ENCODE assay signal across 15 cellular contexts in genomic region chr16:58442547-58442946, GRCh38.
"Had no signal": no experiment of that assay in that cellular context is flagged by ENCODE, and none has a peak within 500 bp of the region (broad histone marks: within the 10 kb centered on the region; RNA-seq: fewer than 3 reads in every experiment).

No MANE protein-coding gene starts in this region.

- H3K4me1 ChIP-seq: colonic mucosa, foreskin keratinocyte, lower lobe of right lung, tibial nerve had no signal

- H3K36me3 ChIP-seq: cardiac muscle cell, colonic mucosa, lower lobe of right lung, tibial nerve had no signal

- H3K4me3 ChIP-seq: cardiac muscle cell, colonic mucosa, lower lobe of right lung, tibial nerve had no signal

- DNase-seq: activated CD4-positive, alpha-beta T cell treated with anti-CD3 and anti-CD28 coated beads, Interleukin-2, amount 10 ng/mL, durations not matched to agents 7 days and 5 days; activated CD4-positive, CD25-positive, alpha-beta regulatory T cell; activated CD8-positive, alpha-beta memory T cell treated with anti-CD3 and anti-CD28 coated beads for 24 hours; activated naive CD4-positive, alpha-beta T cell treated with anti-CD3 and anti-CD28 coated beads for 36 hours; activated T-cell treated with anti-CD3 and anti-CD28 coated beads for 4 hours; colonic mucosa; foreskin keratinocyte; lower lobe of right lung; posterior cingulate gyrus; stimulated activated CD4-positive, alpha-beta T cell treated with anti-CD3 and anti-CD28 coated beads, Interleukin-2, amount 100 ng/mL, for 24 hours; stimulated activated naive B cell treated with anti-CD40 and anti-IgM and Interleukin-4, amounts not matched to agents 10 μg/mL and 1 μg/mL and 100 μg/mL, for 72 hours; T-helper 17 cell had no signal

- ATAC-seq: activated T-helper 17 cell treated with anti-CD3 and anti-CD28 coated beads, Interleukin-2, amount 50 U/mL, for 72 hours; foreskin keratinocyte; lower lobe of right lung; stimulated activated naive B cell treated with anti-CD40 and anti-IgM and Interleukin-4, amounts not matched to agents 10 μg/mL and 1 μg/mL and 100 μg/mL, for 72 hours; T-helper 17 cell had no signal

- H3K27me3 ChIP-seq: cardiac muscle cell, colonic mucosa, tibial nerve had no signal

- H3K27ac ChIP-seq: cardiac muscle cell, colonic mucosa, foreskin keratinocyte, lower lobe of right lung, tibial nerve had no signal

- H3K9me3 ChIP-seq: colonic mucosa, lower lobe of right lung, tibial nerve had no signal
